15 cellular contexts compared by ENCODE assay signal in the genomic region with DNA sequence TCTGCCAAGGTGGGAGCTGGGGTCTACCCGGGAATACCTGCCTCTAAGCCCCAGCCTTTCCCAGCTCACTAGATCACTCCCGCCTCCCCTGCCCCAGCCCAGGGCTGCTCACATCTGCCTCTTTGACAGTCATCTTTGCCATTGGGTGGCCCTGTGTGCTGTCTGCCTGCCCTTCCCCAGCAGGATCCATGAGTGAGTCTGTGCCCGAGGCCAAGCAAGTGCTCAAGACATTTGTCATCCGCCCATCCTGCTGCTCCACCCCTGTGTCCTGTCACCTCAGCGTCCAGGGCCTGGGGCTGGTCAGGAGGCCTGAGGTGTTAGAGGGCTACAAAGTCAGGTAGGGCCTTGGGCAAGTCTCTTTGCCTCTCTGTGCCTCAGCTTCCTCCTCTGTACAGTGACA.
DNase-seq lines count a peak whose midpoint lies in the region; ATAC-seq and TF ChIP-seq lines count a peak whose summit lies in the region.
"Had no signal": no experiment of that assay in that cellular context is flagged by ENCODE, and none has a peak within 500 bp of the region (broad histone marks: within the 10 kb centered on the region; RNA-seq: fewer than 3 reads in every experiment).

No MANE protein-coding gene starts in this region.

- CTCF ChIA-PET in PC-3 (lab: Charles Lee): no interaction called here

- no peak overlapping the region for H2BK12ac ChIP-seq in trophoblast cell (ENCODE audit: low read length)

- no peak overlapping the region for H2BK5ac ChIP-seq in trophoblast cell (ENCODE audit: low read depth, low read length, poor library complexity)

- H3K27me3 ChIP-seq in PC-3 (ENCODE audit: low read length): no peaks in the 10 kb centered on the region
- H3K27me3 ChIP-seq in trophoblast cell (ENCODE audit: insufficient read depth, low read length): no peaks in the 10 kb centered on the region

- POLR2A ChIA-PET in PC-3 (lab: Charles Lee; ENCODE audit: unreplicated experiment): no interaction called here

- H3K4me3 ChIP-seq in PC-3 (ENCODE audit: low read length) (no peak overlapping the region), epithelial cell of esophagus (ENCODE audit: low read length) (no peak overlapping the region), trophoblast cell (ENCODE audit: low read depth, low read length) (no peak overlapping the region)
- H3K4me3 ChIP-seq: GM23338 had no signal

- no TSS peak for BruUV-seq in PC-3 (replicated peaks; lab: Mats Ljungman, UMichigan)

- H3K36me3 ChIP-seq in PC-3 (ENCODE audit: low read depth, low read length) (no peaks in the 10 kb centered on the region), trophoblast cell (ENCODE audit: control insufficient read depth in 1 of 2, insufficient read depth in 2 of 2, low read length in 2 of 2) (no peaks in the 10 kb centered on the region)

- no peak overlapping the region for H3K4me2 ChIP-seq in PC-3 (ENCODE audit: low read length)
- no peak overlapping the region for H3K4me2 ChIP-seq in trophoblast cell (ENCODE audit: low read length)
- H3K4me2 ChIP-seq: GM23338, KMS-11 had no signal

- peak; percentile 48 for DNase-seq in ELR (ENCODE audit: low read depth)
- peak; percentile 53 for DNase-seq in PC-3
- DNase-seq in epithelial cell of esophagus (ENCODE audit: low read depth): peak; percentile 84
- DNase-seq in trophoblast cell: peak; percentile 94 to 95
- no peak for DNase-seq in stimulated activated CD4-positive, alpha-beta T cell treated with anti-CD3 and anti-CD28 coated beads, Interleukin-4, amount 100 ng/mL, for 4 hours
- DNase-seq: ACHN; Calu3; CD4-positive, CD25-positive, alpha-beta regulatory T cell; DMS79; NCI-H187 treated with DMSO at 0.1 percent for 48 hours; NCI-H774 had no signal

- H3K4ac ChIP-seq in trophoblast cell (ENCODE audit: low read depth, low read length): no peak overlapping the region

- no peak overlapping the region for H2AK5ac ChIP-seq in trophoblast cell (ENCODE audit: low read length)

- H2AFZ ChIP-seq in PC-3 (ENCODE audit: low read length) (no peak overlapping the region), trophoblast cell (ENCODE audit: insufficient read depth, low read length, poor library complexity) (no peak overlapping the region)
- H2AFZ ChIP-seq: GM23338 had no signal

- no peak overlapping the region for H3K23ac ChIP-seq in trophoblast cell (ENCODE audit: low read length)

- no peak overlapping the region for H4K8ac ChIP-seq in trophoblast cell (ENCODE audit: low read depth, low read length)

- H3F3A ChIP-seq in PC-3 (ENCODE audit: low read length, unreplicated experiment): no peaks in the 10 kb centered on the region

- no CpG with 5 or more reads among the region's 5 CpGs for WGBS in trophoblast cell (ENCODE audit: extremely low coverage, insufficient coverage, insufficient read length)

- H3K9ac ChIP-seq in PC-3 (ENCODE audit: low read length): no peak overlapping the region
- H3K9ac ChIP-seq in trophoblast cell (ENCODE audit: low read length): no peak overlapping the region
- H3K9ac ChIP-seq: KMS-11 had no signal

- no peak overlapping the region for H3K14ac ChIP-seq in trophoblast cell (ENCODE audit: low read length)

- no peaks in the 10 kb centered on the region for H3K9me3 ChIP-seq in PC-3 (ENCODE audit: low read length)
- H3K9me3 ChIP-seq in trophoblast cell (ENCODE audit: insufficient read depth, low read depth, low read length): peaks cover 3% of the 10 kb centered on the region

- H3K18ac ChIP-seq in trophoblast cell (ENCODE audit: low read length): no peak overlapping the region

- no peaks in the 10 kb centered on the region for H3K79me2 ChIP-seq in PC-3 (ENCODE audit: low read length)
- H3K79me2 ChIP-seq in trophoblast cell (ENCODE audit: control insufficient read depth, insufficient read depth, low read length, poor library complexity): peaks cover 1% of the 10 kb centered on the region

- intact Hi-C loops in PC-3 (cut with micrococcal nuclease): no loop called here

- no peak overlapping the region for H3K27ac ChIP-seq in PC-3 (ENCODE audit: low read length)
- no peak overlapping the region for H3K27ac ChIP-seq in trophoblast cell (ENCODE audit: low read depth, low read length)
- H3K27ac ChIP-seq: KMS-11 had no signal

- peak overlapping the region; percentile 50 for H4K91ac ChIP-seq in trophoblast cell (ENCODE audit: low read depth, low read length)

- ATAC-seq in PC-3 (peak; percentile 41), HG03442 (IDR thresholded peaks at IDR 0.05; ENCODE audit: unreplicated experiment) (no peak), GM18858 (IDR thresholded peaks at IDR 0.05; ENCODE audit: unreplicated experiment) (no peak)
- ATAC-seq: GM23338 had no signal

- H3K79me1 ChIP-seq in trophoblast cell (ENCODE audit: low read length): peaks cover 7% of the 10 kb centered on the region

- no peaks in the 10 kb centered on the region for H3K9me2 ChIP-seq in PC-3 (replicated peaks; ENCODE audit: low read length)

- H4K20me1 ChIP-seq in PC-3 (ENCODE audit: low read length): no peaks in the 10 kb centered on the region

- H4K12ac ChIP-seq in trophoblast cell (ENCODE audit: low read depth, low read length): no peak overlapping the region

- peaks cover 22% of the 10 kb centered on the region for H3K4me1 ChIP-seq in PC-3 (ENCODE audit: insufficient read depth, low read length)
- H3K4me1 ChIP-seq in trophoblast cell (ENCODE audit: control insufficient read depth in 1 of 2, insufficient read depth in 2 of 2, low read length in 2 of 2): peaks cover 5 to 9% of the 10 kb centered on the region in 2 experiments

- no peak overlapping the region for H2BK120ac ChIP-seq in trophoblast cell (ENCODE audit: insufficient read depth, low read length, poor library complexity)

- TF ChIP-seq CTCF in PC-3 (conservative IDR thresholded peaks at IDR 0.05; ENCODE audit: low read depth, low read length) (no peak), epithelial cell of esophagus (IDR thresholded peaks at IDR 0.05; ENCODE audit: insufficient read depth, low read depth, low read length, missing control alignments) (no peak)

Comparison
In these comparisons a context has a peak if more than half of its experiments do, and no peak if none do; other contexts are left out.
1. DNase-seq: peak in ELR (single experiment), PC-3 (single experiment), epithelial cell of esophagus (single experiment) and trophoblast cell (2 of 2); none in stimulated activated CD4-positive, alpha-beta T cell treated with anti-CD3 and anti-CD28 coated beads, Interleukin-4, amount 100 ng/mL, for 4 hours (0 of 2).